In the genomic region with DNA sequence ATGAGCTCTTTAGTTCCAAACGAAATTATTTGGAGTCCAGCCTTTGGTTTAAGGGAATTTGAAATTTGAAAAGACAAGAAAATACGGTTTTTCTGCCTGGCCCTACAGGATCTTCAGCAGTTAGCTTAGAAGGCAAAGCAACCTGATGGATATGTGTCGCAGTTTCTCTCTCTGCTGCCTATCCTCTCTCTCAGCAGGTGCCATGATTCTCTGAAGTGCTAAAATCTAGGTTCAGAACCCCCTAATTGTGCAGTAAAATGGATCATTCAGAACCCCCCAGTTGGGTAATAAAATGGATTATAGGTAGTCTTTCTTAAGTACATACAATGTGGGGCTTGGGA, we compare ENCODE assay signal across 9 cellular contexts. TPM values are rescaled to one million over a fixed set of nuclear protein-coding genes. Genes with fewer than 3 reads are reported as not detected.
DNase-seq lines count a peak whose midpoint lies in the region; ATAC-seq, FAIRE-seq and TF ChIP-seq lines count a peak whose summit lies in the region.
"Had no signal": no experiment of that assay in that cellular context is flagged by ENCODE, and none has a peak within 500 bp of the region (broad histone marks: within the 10 kb centered on the region; RNA-seq: fewer than 3 reads in every experiment).

No MANE protein-coding gene starts in this region.

- H3K4me3 ChIP-seq in WI38 (ENCODE audit: low read depth, low read length) = peak overlapping the region; percentile 96
- H3K4me3 ChIP-seq in iPS-20b (ENCODE audit: low read length) = peak overlapping the region; percentile 90
- H3K4me3 ChIP-seq in thyroid gland (replicated peaks in 1 of 3) = peak overlapping the region in 2 of 3 donors; percentile 0 to 54

- ATAC-seq in GM18505 (IDR thresholded peaks at IDR 0.05; ENCODE audit: unreplicated experiment) (peak; percentile 5), HG02759 (IDR thresholded peaks at IDR 0.05; ENCODE audit: unreplicated experiment) (peak; percentile 14)

- H3K27me3 ChIP-seq in iPS-20b (ENCODE audit: insufficient read depth, low read length) (no peaks in the 10 kb centered on the region), thyroid gland (no peaks in the 10 kb centered on the region)

- TF ChIP-seq CTCF in WI38 (IDR thresholded peaks at IDR 0.05; ENCODE audit: low read depth, low read length) = no peak
- TF ChIP-seq CTCF in thyroid gland (IDR thresholded peaks at IDR 0.05) = no peak

- TF ChIP-seq POLR2A in GM18505 (IDR thresholded peaks at IDR 0.05; ENCODE audit: borderline replicate concordance, extremely low read depth, insufficient read depth, insufficient read length) (no peak), thyroid gland (IDR thresholded peaks at IDR 0.05) (no peak), H54 (IDR thresholded peaks at IDR 0.05; ENCODE audit: low read depth, low read length) (no peak)

- H3K9ac ChIP-seq in iPS-20b (ENCODE audit: low read depth, low read length) = peak overlapping the region; percentile 74; the same call in 1 of the 2 replicates

- peaks cover 6% of the 10 kb centered on the region; the same call in 1 of the 2 replicates for H3K4me1 ChIP-seq in iPS-20b (ENCODE audit: insufficient read depth, low read length)
- H3K4me1 ChIP-seq in thyroid gland = peaks cover 9 to 10% of the 10 kb centered on the region in 2 donors

- intact Hi-C loops in thyroid gland (cut with DNase I) = no loop called here

- H3K27ac ChIP-seq in iPS-20b (ENCODE audit: low read length) (no peak overlapping the region), thyroid gland (peak overlapping the region; percentile 4 to 49 (median 8))

- H3K36me3 ChIP-seq in iPS-20b (ENCODE audit: insufficient read depth, low read depth, low read length) (peaks cover 22% of the 10 kb centered on the region), thyroid gland (no peaks in the 10 kb centered on the region)

- 7 to 11% methylated on average over 3 of the region's 3 CpGs for WGBS in thyroid gland, 2 donors

- H3K9me3 ChIP-seq in iPS-20b (ENCODE audit: insufficient read depth, low read depth, low read length) = no peaks in the 10 kb centered on the region
- H3K9me3 ChIP-seq in thyroid gland = no peaks in the 10 kb centered on the region

- DNase-seq in thyroid gland (no peak), Kasumi-1 (lab: John Stamatoyannopoulos, UW) (no peak), H54 (ENCODE audit: insufficient read length, low spot score) (no peak), dermis blood vessel endothelial cell (no peak)

- no peak for FAIRE-seq in H54 (lab: Jason Lieb, UNC)

RNA-seq across cellular contexts. Expression of a gene that starts 0.4 kb away (rescaled TPM):
- under 1 TPM in 3 of 4 donors, not detected in 1; 0.11 to 0.27 (median 0.13) TPM for total RNA-seq in thyroid gland
- 12.6 and 39.3 TPM in 2 replicates for total RNA-seq in dermis blood vessel endothelial cell

RNA-seq across cellular contexts. Expression of a gene that starts 47.6 kb away (rescaled TPM):
- not detected for total RNA-seq in thyroid gland
- not detected in 2 replicates for total RNA-seq in dermis blood vessel endothelial cell
- total RNA-seq: T-helper 2 cell treated with Interferon-gamma antibody and Interleukin-4, amounts not matched to agents 100 ng/mL and 5 ng/mL, for 36 hours had no signal

Comparison
In these comparisons a context has a peak if more than half of its experiments do, and no peak if none do; other contexts are left out.
1. H3K4me3 ChIP-seq: peak in every context shown above with its lines; median percentile 96 in WI38; 90 in iPS-20b; 27 in thyroid gland.
2. RNA of a gene that starts 0.4 kb away (total RNA-seq): 12.6 to 39.3 TPM in dermis blood vessel endothelial cell; 0.11 to 0.27 TPM in thyroid gland; every median in the first group is over 10 times any median in the second.